ENCODE assay signal across 9 cellular contexts in the genomic region with DNA sequence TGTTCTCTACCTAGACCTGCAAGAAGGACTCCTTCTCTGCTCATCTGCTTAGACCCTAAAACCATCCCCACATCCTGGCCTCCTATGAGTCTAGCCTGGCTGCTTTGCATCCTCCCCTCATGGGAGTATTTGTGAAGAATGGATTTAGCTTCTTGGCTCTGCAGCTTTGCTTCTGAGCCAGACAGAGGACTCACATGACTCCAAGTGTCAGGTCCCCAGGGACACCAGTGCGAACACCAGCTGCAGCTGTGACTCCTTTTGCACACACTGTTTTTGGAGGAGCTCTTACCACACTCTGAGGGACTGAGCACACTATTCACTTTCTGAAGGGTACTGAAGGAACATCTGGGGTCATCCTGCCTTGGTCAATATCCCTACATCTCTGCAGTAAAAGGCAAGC.
DNase-seq lines count a peak whose midpoint lies in the region; ATAC-seq and TF ChIP-seq lines count a peak whose summit lies in the region.
"Had no signal": no experiment of that assay in that cellular context is flagged by ENCODE, and none has a peak within 500 bp of the region (broad histone marks: within the 10 kb centered on the region; RNA-seq: fewer than 3 reads in every experiment).

No MANE protein-coding gene starts in this region.

- no peaks in the 10 kb centered on the region for H3K79me1 ChIP-seq in trophoblast cell (ENCODE audit: low read length)

- no peak overlapping the region for H2BK120ac ChIP-seq in trophoblast cell (ENCODE audit: insufficient read depth, low read length, poor library complexity)

- TF ChIP-seq CTCF in neural progenitor cell (IDR thresholded peaks at IDR 0.05) (no peak), endodermal cell (conservative IDR thresholded peaks at IDR 0.05) (no peak)

- H3K79me2 ChIP-seq in GM23248 (ENCODE audit: insufficient read depth) (no peaks in the 10 kb centered on the region), neural progenitor cell (ENCODE audit: low read depth) (no peaks in the 10 kb centered on the region), trophoblast cell (ENCODE audit: control insufficient read depth, insufficient read depth, low read length, poor library complexity) (no peaks in the 10 kb centered on the region)

- H3F3A ChIP-seq in GM23248 (ENCODE audit: insufficient read depth) (peaks cover 14% of the 10 kb centered on the region; the same call in 1 of the 2 replicates), neural progenitor cell (ENCODE audit: low read depth) (no peaks in the 10 kb centered on the region)

- H3K9ac ChIP-seq in GM23248 (no peak overlapping the region), neural progenitor cell (no peak overlapping the region), trophoblast cell (ENCODE audit: low read length) (no peak overlapping the region), endodermal cell (ENCODE audit: extremely low read depth, low read length, poor library complexity, severe bottlenecking) (no peak overlapping the region)

- no peak overlapping the region for H4K8ac ChIP-seq in trophoblast cell (ENCODE audit: low read depth, low read length)

- ATAC-seq in GM18508 (IDR thresholded peaks at IDR 0.05; ENCODE audit: insufficient read depth, unreplicated experiment), result peak; percentile 57

- H4K20me1 ChIP-seq in GM23248 (ENCODE audit: insufficient read depth) (no peaks in the 10 kb centered on the region), neural progenitor cell (ENCODE audit: low read depth) (no peaks in the 10 kb centered on the region)

- no peaks in the 10 kb centered on the region for H3K27me3 ChIP-seq in GM23248 (replicated peaks; ENCODE audit: insufficient read depth)
- H3K27me3 ChIP-seq in neural progenitor cell, result no peaks in the 10 kb centered on the region
- H3K27me3 ChIP-seq in trophoblast cell (ENCODE audit: insufficient read depth, low read length), result no peaks in the 10 kb centered on the region
- H3K27me3 ChIP-seq in endodermal cell (ENCODE audit: control insufficient read depth, insufficient read depth, low read length, poor library complexity, severe bottlenecking), result no peaks in the 10 kb centered on the region

- H3K36me3 ChIP-seq in GM23248 (ENCODE audit: low read depth) (no peaks in the 10 kb centered on the region), neural progenitor cell (no peaks in the 10 kb centered on the region), trophoblast cell (ENCODE audit: control insufficient read depth in 1 of 2, insufficient read depth in 2 of 2, low read length in 2 of 2) (no peaks in the 10 kb centered on the region), endodermal cell (ENCODE audit: control insufficient read depth, insufficient read depth, low read length) (no peaks in the 10 kb centered on the region)

- H3K27me3 Mint-ChIP-seq in neural progenitor cell (ENCODE audit: insufficient read depth, low read depth) (no peaks in the 10 kb centered on the region), endodermal cell (ENCODE audit: insufficient read depth) (no peaks in the 10 kb centered on the region)

- intact Hi-C loops in cardiac septum (cut with DNase I), result loop anchor here (5.0 kb wide), 2 partner anchors 35 kb away; no protein-coding TSS in a partner anchor

- H3K18ac ChIP-seq in trophoblast cell (ENCODE audit: low read length), result no peak overlapping the region

- no peak overlapping the region for H2BK5ac ChIP-seq in trophoblast cell (ENCODE audit: low read depth, low read length, poor library complexity)

- in situ Hi-C loops in GM23248 (cut with MboI), result no loop called here

- H2AFZ ChIP-seq in GM23248, result no peak overlapping the region
- no peak overlapping the region for H2AFZ ChIP-seq in neural progenitor cell (replicated peaks)
- no peak overlapping the region for H2AFZ ChIP-seq in trophoblast cell (ENCODE audit: insufficient read depth, low read length, poor library complexity)

- H3K36me3 Mint-ChIP-seq in neural progenitor cell, result no peaks in the 10 kb centered on the region
- no peaks in the 10 kb centered on the region for H3K36me3 Mint-ChIP-seq in endodermal cell (ENCODE audit: low read depth)

- no peak overlapping the region for H3K27ac ChIP-seq in GM23248
- H3K27ac ChIP-seq in neural progenitor cell, result no peak overlapping the region
- H3K27ac ChIP-seq in trophoblast cell (ENCODE audit: low read depth, low read length), result no peak overlapping the region
- H3K27ac ChIP-seq in endodermal cell (ENCODE audit: low read depth, low read length), result no peak overlapping the region

- H3K23ac ChIP-seq in trophoblast cell (ENCODE audit: low read length), result no peak overlapping the region

- H3K9me3 ChIP-seq in GM23248 (ENCODE audit: low read depth) (no peaks in the 10 kb centered on the region), neural progenitor cell (ENCODE audit: low read depth) (no peaks in the 10 kb centered on the region), trophoblast cell (ENCODE audit: insufficient read depth, low read depth, low read length) (no peaks in the 10 kb centered on the region), endodermal cell (ENCODE audit: control insufficient read depth, low read length) (no peaks in the 10 kb centered on the region)

- H3K4me1 ChIP-seq in GM23248 (ENCODE audit: insufficient read depth), result peaks cover 16% of the 10 kb centered on the region
- H3K4me1 ChIP-seq in neural progenitor cell, result no peaks in the 10 kb centered on the region
- no peaks in the 10 kb centered on the region for H3K4me1 ChIP-seq in trophoblast cell (ENCODE audit: control insufficient read depth in 1 of 2, insufficient read depth in 2 of 2, low read length in 2 of 2)
- H3K4me1 ChIP-seq in endodermal cell (ENCODE audit: control insufficient read depth, insufficient read depth, low read length), result no peaks in the 10 kb centered on the region

- WGBS in GM23248 (ENCODE audit: low coverage in 1 of 2, low lambda C conversion rate in 2 of 2, missing lambda C conversion rate in 2 of 2), 2 experiments, result 27 to 50% methylated on average over 1 of the region's 1 CpG
- no CpG with 5 or more reads among the region's 1 CpG for WGBS in trophoblast cell (ENCODE audit: extremely low coverage, insufficient coverage, insufficient read length)
- 91 to 100% methylated on average over 1 of the region's 1 CpG for WGBS in endodermal cell (ENCODE audit: insufficient coverage in 1 of 2, insufficient read length in 1 of 2), 2 experiments

- H3K4ac ChIP-seq in trophoblast cell (ENCODE audit: low read depth, low read length), result no peak overlapping the region

- H3K4me2 ChIP-seq in GM23248 (ENCODE audit: unreplicated experiment), result no peak overlapping the region
- no peak overlapping the region for H3K4me2 ChIP-seq in neural progenitor cell
- no peak overlapping the region for H3K4me2 ChIP-seq in trophoblast cell (ENCODE audit: low read length)

- H2AK5ac ChIP-seq in trophoblast cell (ENCODE audit: low read length), result no peak overlapping the region

- DNase-seq in GM23248 (peak; percentile 70), NCI-H187 treated with DMSO at 0.1 percent for 48 hours (lab: John Stamatoyannopoulos, UW) (peak; percentile 53), cardiac septum (ENCODE audit: low spot score) (peak; percentile 85), neural progenitor cell (ENCODE audit: low spot score) (no peak), NCI-H2196 (lab: John Stamatoyannopoulos, UW; ENCODE audit: unreplicated experiment) (no peak), trophoblast cell (no peak), endodermal cell (no peak)

- H3K4me3 ChIP-seq in GM23248 (no peak overlapping the region), neural progenitor cell (no peak overlapping the region), trophoblast cell (ENCODE audit: low read depth, low read length) (no peak overlapping the region), endodermal cell (ENCODE audit: low read length) (no peak overlapping the region)

- H2BK12ac ChIP-seq in trophoblast cell (ENCODE audit: low read length), result no peak overlapping the region

- H3K4me1 Mint-ChIP-seq in neural progenitor cell (peaks cover 10% of the 10 kb centered on the region), endodermal cell (no peaks in the 10 kb centered on the region)

- no peak overlapping the region for H4K12ac ChIP-seq in trophoblast cell (ENCODE audit: low read depth, low read length)

- no peak overlapping the region for H3K27ac Mint-ChIP-seq in neural progenitor cell
- H3K27ac Mint-ChIP-seq in endodermal cell, result no peak overlapping the region
- H3K27ac Mint-ChIP-seq: dendritic cell treated with granulocyte-macrophage colony-stimulating factor and Interleukin-4, amounts not matched to agents 40 ng/mL and 50 ng/mL, for 4 days had no signal

- H3K14ac ChIP-seq in trophoblast cell (ENCODE audit: low read length), result no peak overlapping the region

- H3K4me3 Mint-ChIP-seq in neural progenitor cell (no peak overlapping the region), endodermal cell (no peak overlapping the region)
- H3K4me3 Mint-ChIP-seq: dendritic cell treated with granulocyte-macrophage colony-stimulating factor and Interleukin-4, amounts not matched to agents 40 ng/mL and 50 ng/mL, for 4 days had no signal

- no peaks in the 10 kb centered on the region for H3K9me2 ChIP-seq in GM23248 (ENCODE audit: insufficient read depth)

- no peak overlapping the region for H4K91ac ChIP-seq in trophoblast cell (ENCODE audit: low read depth, low read length)

- H3K9me3 Mint-ChIP-seq in neural progenitor cell (no peaks in the 10 kb centered on the region), endodermal cell (no peaks in the 10 kb centered on the region)
- H3K9me3 Mint-ChIP-seq: dendritic cell treated with granulocyte-macrophage colony-stimulating factor and Interleukin-4, amounts not matched to agents 40 ng/mL and 50 ng/mL, for 4 days had no signal

Comparison
In these comparisons a context has a peak if more than half of its experiments do, and no peak if none do; other contexts are left out.
1. DNase-seq: peak in GM23248 (single experiment), NCI-H187 treated with DMSO at 0.1 percent for 48 hours (single experiment) and cardiac septum (single experiment); none in neural progenitor cell (single experiment), NCI-H2196 (single experiment), trophoblast cell (0 of 2) and endodermal cell (single experiment).